Comparison of ENCODE assay signal across 8 cellular contexts in the genomic region with DNA sequence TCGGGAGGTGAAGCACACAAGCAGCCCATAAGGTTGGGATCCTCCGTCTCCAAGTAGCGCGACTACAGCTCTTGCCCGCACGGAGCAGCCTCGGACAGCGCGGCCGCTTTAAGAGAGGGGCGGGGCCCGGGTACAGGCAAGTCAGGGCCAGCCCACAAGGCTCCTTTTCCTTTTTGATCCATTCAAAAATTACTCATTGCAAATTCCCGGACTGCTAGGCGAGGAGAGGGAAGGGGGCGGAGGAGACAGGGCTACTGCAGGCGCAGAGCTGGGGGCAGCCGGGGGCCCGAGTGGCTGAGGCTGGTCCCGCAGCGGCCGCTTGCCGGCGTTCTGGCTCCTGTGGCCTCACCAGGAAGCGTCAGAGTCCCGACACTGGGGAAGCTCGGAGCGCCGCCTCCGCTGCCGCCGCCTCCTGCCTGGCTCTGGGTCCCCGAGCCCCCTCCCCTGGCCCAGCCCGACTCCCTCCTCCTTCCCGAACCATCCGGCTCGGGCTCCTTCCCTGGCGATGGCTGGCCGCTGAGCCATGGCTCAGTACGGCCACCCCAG. TPM values are rescaled to one million over a fixed set of nuclear protein-coding genes. Genes with fewer than 3 reads are reported as not detected.
DNase-seq lines count a peak whose midpoint lies in the region; ATAC-seq and TF ChIP-seq lines count a peak whose summit lies in the region.

Gene UBASH3B, plus strand, starts transcription at position 196 of the 546 bp plus-strand sequence. Its CDS starts 328 bp downstream, at position 524.

- TF ChIP-seq EP300 in ovary (IDR thresholded peaks at IDR 0.05), result no peak

- TF ChIP-seq CTCF in DND-41 (IDR thresholded peaks at IDR 0.05; ENCODE audit: borderline replicate concordance, extremely low read depth, low read length, poor library complexity, severe bottlenecking) (peak; percentile 24), cardiac muscle cell (IDR thresholded peaks at IDR 0.05; ENCODE audit: low read depth, low read length) (no peak), ovary (IDR thresholded peaks at IDR 0.05) (no peak), tibial artery (IDR thresholded peaks at IDR 0.05) (no peak)

- H3K9me3 ChIP-seq in DND-41 (ENCODE audit: insufficient read depth, low read length, severe bottlenecking) (no peaks in the 10 kb centered on the region), cardiac muscle cell (ENCODE audit: low read depth) (no peaks in the 10 kb centered on the region), ovary (no peaks in the 10 kb centered on the region), tibial artery (no peaks in the 10 kb centered on the region)

- peak within 1 kb of the TSS; percentile 70 for H2AFZ ChIP-seq in DND-41 (ENCODE audit: low read depth, low read length)

- H3K9me3 Mint-ChIP-seq in T-cell, result no peaks in the 10 kb centered on the region

- H3K36me3 ChIP-seq in DND-41 (ENCODE audit: insufficient read depth, low read length) (peaks cover 26% of the 10 kb centered on the region), cardiac muscle cell (no peaks in the 10 kb centered on the region), ovary (no peaks in the 10 kb centered on the region), tibial artery (no peaks in the 10 kb centered on the region)

- intact Hi-C loops in ovary (cut with DNase I), result loop anchor here in 3 of 4 donors (10.0 kb wide), 1 partner anchor 119 kb away; no protein-coding TSS in a partner anchor
- intact Hi-C loops in tibial artery (cut with DNase I; ENCODE audit: low total_unique reads), result no loop called here

- no peaks in the 10 kb centered on the region for H3K27me3 ChIP-seq in DND-41 (ENCODE audit: insufficient read depth, low read length, poor library complexity)
- H3K27me3 ChIP-seq in cardiac muscle cell, result peaks cover 45% of the 10 kb centered on the region
- H3K27me3 ChIP-seq in ovary, result no peaks in the 10 kb centered on the region
- peaks cover 0 to 13% of the 10 kb centered on the region in 2 donors for H3K27me3 ChIP-seq in tibial artery

- peak within 1 kb of the TSS; percentile 93 to 97 (median 97) for H3K4me3 Mint-ChIP-seq in T-cell

- TF ChIP-seq POLR2A in ovary (IDR thresholded peaks at IDR 0.05), result no peak

- 1% methylated on average over 24 to 39 of the region's 39 CpGs for WGBS in adipose tissue, 3 donors
- WGBS in ovary, 3 donors, result 0 to 1% (median 0%) methylated on average over 25 to 39 of the region's 39 CpGs

- ATAC-seq in DND-41 (ENCODE audit: insufficient read depth, low read depth) (peak; percentile 78), GM21717 (IDR thresholded peaks at IDR 0.05; ENCODE audit: unreplicated experiment) (peak; percentile 89), T-cell (replicated peaks in 1 of 4) (peak; percentile 77 to 80 (median 78))

- H3K27ac ChIP-seq in DND-41 (ENCODE audit: low read length), result peak within 1 kb of the TSS; percentile 94
- peak within 1 kb of the TSS; percentile 38 for H3K27ac ChIP-seq in adipose tissue (ENCODE audit: low read depth, low read length)
- no peak within 1 kb of the TSS for H3K27ac ChIP-seq in cardiac muscle cell
- H3K27ac ChIP-seq in ovary, result peak within 1 kb of the TSS; percentile 51 to 81
- peak within 1 kb of the TSS; percentile 83 to 86 for H3K27ac ChIP-seq in tibial artery

- H3K4me3 ChIP-seq in DND-41 (ENCODE audit: low read depth in 1 of 2, low read length in 2 of 2) (peak within 1 kb of the TSS; percentile 77 to 97), cardiac muscle cell (peak within 1 kb of the TSS; percentile 74), ovary (peak within 1 kb of the TSS; percentile 72), tibial artery (peak within 1 kb of the TSS; percentile 71 to 89)
- peak within 1 kb of the TSS; percentile 76 for H3K4me3 ChIP-seq in Jurkat, Clone E6-1 (ENCODE audit: low read length)

- H3K36me3 Mint-ChIP-seq in T-cell, result no peaks in the 10 kb centered on the region

- H4K20me1 ChIP-seq in DND-41 (ENCODE audit: insufficient read depth, low read length), result peaks cover 30% of the 10 kb centered on the region

- CTCF ChIA-PET in T-cell (lab: Charles Lee), result interaction anchor here (1.0 to 2.5 kb wide), 11 partner anchors 9 to 197 kb away, joined by 3 to 30 read pairs (median 7); no protein-coding TSS in a partner anchor

- H3K79me2 ChIP-seq in DND-41 (ENCODE audit: insufficient read depth, low read length), result peaks cover 55% of the 10 kb centered on the region

- peak within 1 kb of the TSS; percentile 89 for H3K4me2 ChIP-seq in DND-41 (ENCODE audit: insufficient read depth, low read length)

- H3K9ac ChIP-seq in DND-41 (ENCODE audit: low read depth, low read length), result peak within 1 kb of the TSS; percentile 97

- H3K27me3 Mint-ChIP-seq in T-cell, result no peaks in the 10 kb centered on the region

- peaks cover 47% of the 10 kb centered on the region for H3K4me1 ChIP-seq in DND-41 (ENCODE audit: insufficient read depth, low read length)
- H3K4me1 ChIP-seq in cardiac muscle cell (ENCODE audit: low read depth), result peaks cover 11% of the 10 kb centered on the region
- H3K4me1 ChIP-seq in ovary (ENCODE audit: insufficient read depth), result peaks cover 4% of the 10 kb centered on the region
- H3K4me1 ChIP-seq in tibial artery, result peaks cover 0 to 15% (median 5%) of the 10 kb centered on the region in 4 donors

- H3K4me1 Mint-ChIP-seq in T-cell, result peaks cover 44 to 52% (median 50%) of the 10 kb centered on the region in 3 donors

- DNase-seq in DND-41 (peak; percentile 77), T-cell (peak in 33 of 34 experiments; percentile 28 to 66 (median 47)), cardiac muscle cell (ENCODE audit: low read depth in 1 of 2, low spot score in 1 of 2) (peak; percentile 84 to 86), ovary (peak; percentile 47 to 69 (median 62)), tibial artery (peak; percentile 79 to 80)
- no peak for DNase-seq in Jurkat, Clone E6-1 (ENCODE audit: low read depth, low spot score)

- POLR2A ChIA-PET in T-cell (lab: Charles Lee), result interaction anchor here (0.5 to 0.9 kb wide), 6 partner anchors 18 to 102 kb away, joined by 3 to 11 read pairs (median 5); no protein-coding TSS in a partner anchor

- peak within 1 kb of the TSS; percentile 92 to 94 for H3K27ac Mint-ChIP-seq in T-cell

RNA-seq across cellular contexts. Expression of gene UBASH3B, which starts in this region (rescaled TPM):
- 25.6 TPM for polyA plus RNA-seq in Jurkat, Clone E6-1 (2012; ENCODE audit: insufficient read depth, insufficient read length)
- total RNA-seq in T-cell (10 to 100 TPM; 29.7 to 44.0 (median 36.8) TPM), cardiac muscle cell (0.32 and 2.7 TPM in 2 replicates), ovary (1 to 10 TPM in 6 of 7 donors, under 1 TPM in 1; 0.92 to 5.9 (median 1.8) TPM)
- polyA plus RNA-seq in adipose tissue (10 to 100 TPM in 1 of 3 donors, 1 to 10 TPM in 2; 1.3 to 14.7 (median 2.4) TPM), cardiac muscle cell (1.5 TPM in 1 of 2 replicates, not detected in the other), ovary (1 to 10 TPM in 1 of 2 donors, under 1 TPM in 1; 0.31 to 1.8 TPM)
